In genomic region chr3:197276808-197277207, GRCh38 we compare ENCODE assay signal across 7 cellular contexts. TPM values are rescaled to one million over a fixed set of nuclear protein-coding genes. Genes with fewer than 3 reads are reported as not detected.
DNase-seq lines count a peak whose midpoint lies in the region; ATAC-seq, FAIRE-seq and TF ChIP-seq lines count a peak whose summit lies in the region.
"Not testable (repeated sequence)": the region's sequence is repeated elsewhere in the genome, so short reads cannot be mapped to it uniquely, and the experiment has no call there.

No MANE protein-coding gene starts in this region.

- FAIRE-seq in D721Med (lab: Jason Lieb, UNC): not testable (repeated sequence)
- peak; percentile 41 for FAIRE-seq in H54 (lab: Jason Lieb, UNC)

- H3K4me3 Mint-ChIP-seq in chondrocyte (ENCODE audit: unreplicated experiment); osteocyte (ENCODE audit: unreplicated experiment): not testable (repeated sequence)

- H3K4me1 Mint-ChIP-seq in chondrocyte (ENCODE audit: low read depth): peaks cover 47% of the 10 kb centered on the region
- H3K4me1 Mint-ChIP-seq in osteocyte (ENCODE audit: unreplicated experiment): peaks cover 36% of the 10 kb centered on the region

- peak overlapping the region; percentile 19 for H3K27ac Mint-ChIP-seq in chondrocyte (ENCODE audit: unreplicated experiment)
- H3K27ac Mint-ChIP-seq in osteocyte (ENCODE audit: unreplicated experiment): not testable (repeated sequence)

- H3K27me3 Mint-ChIP-seq in chondrocyte (ENCODE audit: low read depth); osteocyte (ENCODE audit: unreplicated experiment): not testable (repeated sequence)

- H3K36me3 Mint-ChIP-seq in chondrocyte (ENCODE audit: low read depth) (peaks cover 23% of the 10 kb centered on the region), osteocyte (ENCODE audit: unreplicated experiment) (peaks cover 41% of the 10 kb centered on the region)

- not testable (repeated sequence) for H3K4me3 ChIP-seq in foreskin fibroblast (ENCODE audit: low read depth in 1 of 2, low read length in 2 of 2)

- ATAC-seq in SK-N-SH treated with all-trans-retinoic acid at 6 μM for 48 hours: 0 out of 3 replicates have a peak, but pooled peaks have one; percentile 24

- not testable (repeated sequence) for TF ChIP-seq POLR2A in H54 (IDR thresholded peaks at IDR 0.05; ENCODE audit: low read depth, low read length)

- H3K9me3 Mint-ChIP-seq in chondrocyte (ENCODE audit: low read depth); osteocyte (ENCODE audit: unreplicated experiment): not testable (repeated sequence)

- not testable (repeated sequence) for DNase-seq in D721Med (ENCODE audit: insufficient read length, low spot score); H54 (ENCODE audit: insufficient read length, low spot score); chondrocyte (ENCODE audit: low spot score); foreskin fibroblast; osteocyte (ENCODE audit: extremely low spot score, unreplicated experiment)
- DNase-seq in M059J (ENCODE audit: low read depth): peak; percentile 39

- TF ChIP-seq CTCF in D721Med (IDR thresholded peaks at IDR 0.05; ENCODE audit: insufficient read depth, missing control alignments) (peak; percentile 26), chondrocyte (IDR thresholded peaks at IDR 0.05) (peak; percentile 67), foreskin fibroblast (IDR thresholded peaks at IDR 0.05; ENCODE audit: low read depth, low read length) (peak; percentile 27), osteocyte (IDR thresholded peaks at IDR 0.05) (peak; percentile 27)

RNA-seq across cellular contexts. Expression of gene DLG1, which starts 21.6 kb away (rescaled TPM):
- 99.0 and 103 TPM in 2 replicates for total RNA-seq in M059J (2014; rRNA removed; shearing (Covaris generic))
- total RNA-seq in chondrocyte (117 to 166 TPM (median 157 TPM) in 3 replicates), osteocyte (168 and 171 TPM in 2 replicates)
